13 cellular contexts compared by ENCODE assay signal in the genomic region with DNA sequence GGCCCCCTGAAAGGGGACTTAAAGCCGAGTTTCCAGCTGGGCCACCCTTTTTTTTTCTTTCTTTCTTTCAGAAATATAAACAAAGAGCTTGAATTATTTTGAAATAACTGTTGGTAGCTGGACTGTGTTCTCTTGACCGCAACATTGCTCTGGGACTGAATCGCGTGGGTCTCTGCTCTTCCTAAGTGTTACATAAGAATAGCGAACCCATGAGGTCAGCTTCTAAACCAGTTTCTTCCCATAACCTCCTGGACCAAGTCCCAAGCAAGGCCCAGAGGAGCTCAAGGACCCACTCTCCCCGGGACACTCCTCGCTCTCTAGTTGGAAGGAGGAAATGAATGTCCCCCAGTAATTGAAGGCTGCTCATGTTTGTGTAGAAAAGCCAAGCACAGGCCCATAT.
DNase-seq lines count a peak whose midpoint lies in the region; ATAC-seq and TF ChIP-seq lines count a peak whose summit lies in the region.
"Had no signal": no experiment of that assay in that cellular context is flagged by ENCODE, and none has a peak within 500 bp of the region (broad histone marks: within the 10 kb centered on the region; RNA-seq: fewer than 3 reads in every experiment).

No MANE protein-coding gene starts in this region.

- intact Hi-C loops in heart right ventricle (cut with DNase I): loop anchor here in 1 of 10 donors (10.0 kb wide), 1 partner anchor 89 kb away; no protein-coding TSS in a partner anchor
- intact Hi-C loops in psoas muscle (cut with DNase I): no loop called here
- intact Hi-C loops in prostate gland (cut with DNase I): no loop called here

- H3K27ac ChIP-seq in heart right ventricle (peak overlapping the region; percentile 74 to 95 (median 87)), psoas muscle (peak overlapping the region; percentile 73), prostate gland (no peak overlapping the region)

- peaks cover 0 to 27% (median 0%) of the 10 kb centered on the region in 7 donors for H3K27me3 ChIP-seq in heart right ventricle
- H3K27me3 ChIP-seq in psoas muscle (ENCODE audit: insufficient read depth in 3 of 3, low read length in 2 of 3): peaks cover 0 to 5% (median 4%) of the 10 kb centered on the region in 3 donors
- peaks cover 7% of the 10 kb centered on the region for H3K27me3 ChIP-seq in prostate gland (replicated peaks; ENCODE audit: insufficient read depth)

- DNase-seq in AG09309 (ENCODE audit: low read depth) (peak; percentile 52), brain pericyte (ENCODE audit: low read depth, low spot score) (peak; percentile 51), heart right ventricle (peak in 1 of 2 donors; percentile 88), psoas muscle (peak; percentile 59 to 67), DMS153 treated with DMSO at 0.1 percent for 48 hours (lab: John Stamatoyannopoulos, UW; ENCODE audit: unreplicated experiment) (no peak), GM19238 (ENCODE audit: insufficient read length, low spot score) (no peak), prostate gland (ENCODE audit: low spot score) (no peak)
- DNase-seq: activated naive CD4-positive, alpha-beta T cell treated with Interleukin-2 at 50 U/mL for 16 hours; GDM1; NCI-H510A had no signal

- H3K4me1 ChIP-seq in heart right ventricle: peaks cover 3 to 24% (median 15%) of the 10 kb centered on the region in 9 donors
- H3K4me1 ChIP-seq in psoas muscle: peaks cover 7% of the 10 kb centered on the region
- H3K4me1 ChIP-seq in prostate gland (replicated peaks): no peaks in the 10 kb centered on the region

- ATAC-seq in heart right ventricle (peak; percentile 90 to 97 (median 95)), psoas muscle (peak; percentile 75 to 85 (median 82)), HG03521 (IDR thresholded peaks at IDR 0.05; ENCODE audit: unreplicated experiment) (no peak)
- ATAC-seq: SK-N-SH treated with all-trans-retinoic acid at 6 μM for 48 hours; stimulated activated memory B cell treated with anti-CD40 and anti-IgM and Interleukin-4, amounts not matched to agents 10 μg/mL and 1 μg/mL and 100 μg/mL, for 72 hours had no signal

- no peak for TF ChIP-seq POLR2A in prostate gland (IDR thresholded peaks at IDR 0.05)

- H3K4me3 ChIP-seq in AG09309 (ENCODE audit: control insufficient read depth, low read depth, low read length) (no peak overlapping the region), heart right ventricle (peak overlapping the region in 7 of 10 donors; percentile 1 to 43 (median 30)), psoas muscle (peak overlapping the region; percentile 14), prostate gland (no peak overlapping the region)

- TF ChIP-seq CTCF in AG09309 (IDR thresholded peaks at IDR 0.05; ENCODE audit: control insufficient read depth, insufficient read depth, low read depth, low read length, missing control alignments): no peak
- no peak for TF ChIP-seq CTCF in heart right ventricle (IDR thresholded peaks at IDR 0.05)
- no peak for TF ChIP-seq CTCF in psoas muscle (IDR thresholded peaks at IDR 0.05)
- no peak for TF ChIP-seq CTCF in prostate gland (IDR thresholded peaks at IDR 0.05)

- H3K36me3 ChIP-seq in heart right ventricle (no peaks in the 10 kb centered on the region), psoas muscle (ENCODE audit: insufficient read depth in 1 of 2, low read depth in 1 of 2) (no peaks in the 10 kb centered on the region), prostate gland (no peaks in the 10 kb centered on the region)

- WGBS in heart right ventricle, 2 donors: 39 to 55% methylated on average over 7 of the region's 7 CpGs
- 49 to 67% (median 59%) methylated on average over 7 of the region's 7 CpGs for WGBS in psoas muscle, 3 donors
- 52% methylated on average over 7 of the region's 7 CpGs for WGBS in prostate gland

- no peaks in the 10 kb centered on the region for H3K9me3 ChIP-seq in heart right ventricle
- no peaks in the 10 kb centered on the region for H3K9me3 ChIP-seq in psoas muscle
- no peaks in the 10 kb centered on the region for H3K9me3 ChIP-seq in prostate gland

Comparison
In these comparisons a context has a peak if more than half of its experiments do, and no peak if none do; other contexts are left out.
1. DNase-seq: peak in AG09309 (single experiment), brain pericyte (single experiment) and psoas muscle (2 of 2); none in DMS153 treated with DMSO at 0.1 percent for 48 hours (single experiment), GM19238 (single experiment) and prostate gland (single experiment).
2. H3K4me3 ChIP-seq: peak in heart right ventricle (7 of 10) and psoas muscle (single experiment); none in AG09309 (single experiment) and prostate gland (0 of 2).
3. H3K27ac ChIP-seq: peak in heart right ventricle (10 of 10) and psoas muscle (single experiment); none in prostate gland (0 of 2).